In genomic region chr9:114811969-114812636, GRCh38 we compare ENCODE assay signal across 1 cellular context.
TF ChIP-seq lines count a peak whose summit lies in the region.

No MANE protein-coding gene starts in this region.

TF ChIP-seq in GM23338, 12 proteins besides CTCF, POLR2A, EP300 and RAD21 (continued from another document):
- no peak for TF ChIP-seq ZNF114 (CRISPR knock-in tag; IDR thresholded peaks at IDR 0.05)
